ENCODE assay signal across 1 cellular context in genomic region chr1:247531937-247532336, GRCh38.
TF ChIP-seq lines count a peak whose summit lies in the region.

No MANE protein-coding gene starts in this region.

TF ChIP-seq in GM23338, 12 proteins besides CTCF, POLR2A, EP300 and RAD21 (continued from another document):
- TF ChIP-seq ZNF462 (CRISPR knock-in tag; IDR thresholded peaks at IDR 0.05) (no peak), STAT1 (IDR thresholded peaks at IDR 0.05; ENCODE audit: unreplicated experiment) (no peak), ZNF331 (CRISPR knock-in tag; IDR thresholded peaks at IDR 0.05; ENCODE audit: low read depth) (no peak), REST (IDR thresholded peaks at IDR 0.05; ENCODE audit: unreplicated experiment) (no peak), JUNB (IDR thresholded peaks at IDR 0.05; ENCODE audit: unreplicated experiment) (no peak), POLR2AphosphoS5 (IDR thresholded peaks at IDR 0.05; ENCODE audit: low read depth) (no peak)
